Comparison of ENCODE assay signal across 20 cellular contexts in genomic region chr3:34386309-34386708, GRCh38.
DNase-seq lines count a peak whose midpoint lies in the region; ATAC-seq and TF ChIP-seq lines count a peak whose summit lies in the region.
"Had no signal": no experiment of that assay in that cellular context is flagged by ENCODE, and none has a peak within 500 bp of the region (broad histone marks: within the 10 kb centered on the region; RNA-seq: fewer than 3 reads in every experiment).

No MANE protein-coding gene starts in this region.

- H4K20me1 ChIP-seq in GM23338 (replicated peaks; ENCODE audit: insufficient read depth): no peaks in the 10 kb centered on the region
- H4K20me1 ChIP-seq: BLaER1 treated with 17β-estradiol and CSF1 and Interleukin-3, amounts not matched to agents 10 nM and 100 nM had no signal

- no peak for DNase-seq in GM23338 (ENCODE audit: low spot score)
- DNase-seq in LNCaP clone FGC (ENCODE audit: low read depth): peak; percentile 31
- DNase-seq in left colon: no peak
- no peak for DNase-seq in nephron progenitor cell
- no peak for DNase-seq in mesothelial cell of epicardium (ENCODE audit: low spot score in 2 of 2, unreplicated experiment in 2 of 2)
- DNase-seq in HuH-7.5 (ENCODE audit: low spot score): no peak
- DNase-seq in AG08396 (ENCODE audit: low spot score): no peak
- DNase-seq: 8988T; ACHN; AML-193; Caco-2; Calu3; CD4-positive, alpha-beta T cell; CD8-positive, alpha-beta T cell; DMS79 treated with DMSO at 0.1 percent for 48 hours; GF-D8 had no signal

- no peaks in the 10 kb centered on the region for H3K9me2 ChIP-seq in GM23338 (ENCODE audit: insufficient read depth)

- H3K27me3 Mint-ChIP-seq in GM23338 (ENCODE audit: insufficient read depth, low read depth, poor library complexity): peaks cover 2% of the 10 kb centered on the region
- H3K27me3 Mint-ChIP-seq in nephron progenitor cell (ENCODE audit: low read depth, poor library complexity): no peaks in the 10 kb centered on the region
- no peaks in the 10 kb centered on the region for H3K27me3 Mint-ChIP-seq in mesothelial cell of epicardium (ENCODE audit: low read depth)
- H3K27me3 Mint-ChIP-seq: B cell; CD4-positive, alpha-beta T cell had no signal

- peak overlapping the region; percentile 3; the same call in 1 of the 2 replicates for H3K27ac Mint-ChIP-seq in GM23338
- peak overlapping the region; percentile 70 for H3K27ac Mint-ChIP-seq in nephron progenitor cell
- no peak overlapping the region for H3K27ac Mint-ChIP-seq in mesothelial cell of epicardium
- H3K27ac Mint-ChIP-seq: B cell; CD4-positive, alpha-beta T cell; CD8-positive, alpha-beta T cell had no signal

- H3K27me3 ChIP-seq in GM23338 (ENCODE audit: insufficient read depth): no peaks in the 10 kb centered on the region
- H3K27me3 ChIP-seq: BLaER1 treated with 17β-estradiol and CSF1 and Interleukin-3, amounts not matched to agents 10 nM and 100 nM had no signal

- H3K36me3 ChIP-seq in GM23338 (ENCODE audit: insufficient read depth): no peaks in the 10 kb centered on the region
- H3K36me3 ChIP-seq: BLaER1 treated with 17β-estradiol and CSF1 and Interleukin-3, amounts not matched to agents 10 nM and 100 nM had no signal

- H3K4me2 ChIP-seq in GM23338: no peak overlapping the region
- H3K4me2 ChIP-seq: BLaER1 treated with 17β-estradiol and CSF1 and Interleukin-3, amounts not matched to agents 10 nM and 100 nM had no signal

- H3K4me3 ChIP-seq in GM23338 (no peak overlapping the region), LNCaP clone FGC (ENCODE audit: low read depth, low read length) (no peak overlapping the region)
- H3K4me3 ChIP-seq: BLaER1 treated with 17β-estradiol and CSF1 and Interleukin-3, amounts not matched to agents 10 nM and 100 nM had no signal

- H3K79me2 ChIP-seq in GM23338 (replicated peaks; ENCODE audit: insufficient read depth): no peaks in the 10 kb centered on the region

- no peak overlapping the region for H2AFZ ChIP-seq in GM23338

- H3K27ac ChIP-seq in GM23338 (ENCODE audit: low read depth): no peak overlapping the region
- H3K27ac ChIP-seq: BLaER1 treated with 17β-estradiol and CSF1 and Interleukin-3, amounts not matched to agents 10 nM and 100 nM; C4-2B had no signal

- no peaks in the 10 kb centered on the region for H3K36me3 Mint-ChIP-seq in GM23338 (ENCODE audit: low read depth)
- H3K36me3 Mint-ChIP-seq in nephron progenitor cell (ENCODE audit: low read depth): no peaks in the 10 kb centered on the region
- H3K36me3 Mint-ChIP-seq in mesothelial cell of epicardium: no peaks in the 10 kb centered on the region
- H3K36me3 Mint-ChIP-seq: CD8-positive, alpha-beta T cell had no signal

- no peaks in the 10 kb centered on the region for H3K4me1 ChIP-seq in GM23338 (ENCODE audit: insufficient read depth)
- H3K4me1 ChIP-seq: BLaER1 treated with 17β-estradiol and CSF1 and Interleukin-3, amounts not matched to agents 10 nM and 100 nM had no signal

- H3K9me3 Mint-ChIP-seq in GM23338: no peaks in the 10 kb centered on the region
- H3K9me3 Mint-ChIP-seq in nephron progenitor cell: peaks cover 3% of the 10 kb centered on the region
- no peaks in the 10 kb centered on the region for H3K9me3 Mint-ChIP-seq in mesothelial cell of epicardium
- H3K9me3 Mint-ChIP-seq: CD4-positive, alpha-beta T cell; CD8-positive, alpha-beta T cell had no signal

- peaks cover 6% of the 10 kb centered on the region; the same call in 1 of the 3 replicates for H3K4me1 Mint-ChIP-seq in GM23338
- H3K4me1 Mint-ChIP-seq in nephron progenitor cell: peaks cover 42% of the 10 kb centered on the region
- peaks cover 6% of the 10 kb centered on the region for H3K4me1 Mint-ChIP-seq in mesothelial cell of epicardium
- H3K4me1 Mint-ChIP-seq: B cell had no signal

- intact Hi-C loops in left colon (cut with DNase I, micrococcal nuclease): no loop called here

- ATAC-seq in GM23338 (no peak), left colon (peak; percentile 63), GM21528 (IDR thresholded peaks at IDR 0.05; ENCODE audit: low FRiP score, unreplicated experiment) (no peak)
- ATAC-seq: CD8-positive, alpha-beta T cell had no signal

- H3F3A ChIP-seq in GM23338 (replicated peaks; ENCODE audit: low read depth): no peaks in the 10 kb centered on the region

- TF ChIP-seq CTCF in GM23338 (conservative IDR thresholded peaks at IDR 0.05; ENCODE audit: low read depth in 2 of 2): no peak
- TF ChIP-seq CTCF in LNCaP clone FGC (IDR thresholded peaks at IDR 0.05; ENCODE audit: control insufficient read depth, extremely low read depth, insufficient read depth): no peak
- no peak for TF ChIP-seq CTCF in nephron progenitor cell (IDR thresholded peaks at IDR 0.05)
- TF ChIP-seq CTCF in mesothelial cell of epicardium (IDR thresholded peaks at IDR 0.05; ENCODE audit: unreplicated experiment): no peak

- H3K4me3 Mint-ChIP-seq in GM23338: no peak overlapping the region
- H3K4me3 Mint-ChIP-seq in nephron progenitor cell: no peak overlapping the region
- no peak overlapping the region for H3K4me3 Mint-ChIP-seq in mesothelial cell of epicardium
- H3K4me3 Mint-ChIP-seq: B cell; CD4-positive, alpha-beta T cell; CD8-positive, alpha-beta T cell had no signal

TF ChIP-seq in GM23338, 12 proteins besides CTCF, POLR2A, EP300 and RAD21:
- TF ChIP-seq REST (IDR thresholded peaks at IDR 0.05; ENCODE audit: unreplicated experiment) (no peak), ETS1 (IDR thresholded peaks at IDR 0.05) (no peak)
